8 cellular contexts compared by ENCODE assay signal in the genomic region with DNA sequence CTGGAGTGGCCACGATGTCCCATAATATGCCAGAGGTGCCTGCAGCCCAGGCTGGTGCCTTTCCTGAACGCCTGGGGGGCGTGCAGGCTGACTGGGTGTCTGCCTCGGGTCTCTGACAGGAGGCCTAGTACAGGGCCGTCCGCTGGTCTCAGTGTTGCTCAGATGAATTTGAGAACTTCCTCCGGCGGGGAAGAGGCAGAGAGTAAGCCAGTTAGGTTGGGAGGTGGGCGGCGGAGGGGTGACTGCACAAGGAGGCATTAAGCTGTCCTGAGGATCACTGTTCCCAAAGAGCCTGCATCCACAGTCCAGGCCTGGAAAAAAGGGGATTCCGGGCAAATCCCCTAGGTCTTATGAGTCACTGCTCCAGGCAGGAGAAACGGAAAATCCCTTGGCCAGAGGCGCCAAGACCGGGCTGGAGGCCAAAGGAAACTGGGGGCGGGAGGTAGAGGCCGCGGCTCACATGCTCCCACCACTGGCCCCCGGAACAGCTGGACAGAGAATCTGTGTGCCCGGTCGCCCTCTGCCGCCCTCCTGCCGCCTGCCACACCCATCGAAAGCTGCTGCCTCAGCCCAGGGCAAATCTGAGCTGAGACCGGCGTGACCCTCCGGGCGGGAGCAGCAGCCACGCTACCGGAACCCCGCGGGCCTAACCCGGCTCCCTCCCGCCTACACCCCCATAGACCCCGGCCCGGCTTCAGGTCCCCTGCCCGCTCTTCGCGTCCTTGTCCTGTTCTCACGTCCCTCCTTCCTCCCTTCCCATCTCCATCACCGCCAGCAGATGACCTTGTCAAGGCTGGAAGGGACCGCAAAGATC. TPM values are rescaled to one million over a fixed set of nuclear protein-coding genes. Genes with fewer than 3 reads are reported as not detected.
DNase-seq lines count a peak whose midpoint lies in the region; ATAC-seq and TF ChIP-seq lines count a peak whose summit lies in the region.

No MANE protein-coding gene starts in this region.

- H3K27me3 Mint-ChIP-seq in CD14-positive monocyte (ENCODE audit: low read depth in 3 of 3) = peaks cover 51 to 66% (median 55%) of the 10 kb centered on the region in 3 donors
- peaks cover 46% of the 10 kb centered on the region for H3K27me3 Mint-ChIP-seq in endodermal cell (ENCODE audit: insufficient read depth)
- peaks cover 5% of the 10 kb centered on the region for H3K27me3 Mint-ChIP-seq in stimulated activated naive CD8-positive, alpha-beta T cell treated with anti-CD3 and anti-CD28 coated beads, Interleukin-15, Interleukin-2, amounts not matched to agents 100 ng/mL and 50 ng/mL, for 24 hours

- 41 to 52% methylated on average over 20 to 41 of the region's 41 CpGs for WGBS in endodermal cell (ENCODE audit: insufficient coverage in 1 of 2, insufficient read length in 1 of 2), 2 experiments

- no peaks in the 10 kb centered on the region for H3K4me1 ChIP-seq in endodermal cell (ENCODE audit: control insufficient read depth, insufficient read depth, low read length)

- peak overlapping the region in 2 of 7 donors; percentile 40 to 60 for H3K27ac Mint-ChIP-seq in CD14-positive monocyte
- no peak overlapping the region for H3K27ac Mint-ChIP-seq in endodermal cell
- H3K27ac Mint-ChIP-seq in stimulated activated naive CD8-positive, alpha-beta T cell treated with anti-CD3 and anti-CD28 coated beads, Interleukin-15, Interleukin-2, amounts not matched to agents 100 ng/mL and 50 ng/mL, for 24 hours = peak overlapping the region; percentile 86

- H3K9ac ChIP-seq in endodermal cell (ENCODE audit: extremely low read depth, low read length, poor library complexity, severe bottlenecking) = no peak overlapping the region

- DNase-seq in CD14-positive monocyte (ENCODE audit: low spot score) (no peak), endodermal cell (peak; percentile 80), medulla oblongata (ENCODE audit: extremely low spot score) (peak; percentile 91)

- H3K9me3 ChIP-seq in endodermal cell (ENCODE audit: control insufficient read depth, low read length) = no peaks in the 10 kb centered on the region

- H3K27me3 ChIP-seq in endodermal cell (ENCODE audit: control insufficient read depth, insufficient read depth, low read length, poor library complexity, severe bottlenecking) = peaks cover 39% of the 10 kb centered on the region

- H3K36me3 Mint-ChIP-seq in CD14-positive monocyte (peaks cover 2 to 6% of the 10 kb centered on the region in 2 donors), endodermal cell (ENCODE audit: low read depth) (no peaks in the 10 kb centered on the region)
- no peaks in the 10 kb centered on the region for H3K36me3 Mint-ChIP-seq in stimulated activated naive CD8-positive, alpha-beta T cell treated with anti-CD3 and anti-CD28 coated beads, Interleukin-15, Interleukin-2, amounts not matched to agents 100 ng/mL and 50 ng/mL, for 24 hours (ENCODE audit: low read depth)

- TF ChIP-seq CTCF in CD14-positive monocyte (IDR thresholded peaks at IDR 0.05) (no peak), WI38 (IDR thresholded peaks at IDR 0.05; ENCODE audit: low read depth, low read length) (no peak), endodermal cell (conservative IDR thresholded peaks at IDR 0.05) (no peak)

- no peak overlapping the region for H3K27ac ChIP-seq in endodermal cell (ENCODE audit: low read depth, low read length)

- H3K4me1 Mint-ChIP-seq in CD14-positive monocyte = peaks cover 28% of the 10 kb centered on the region
- peaks cover 10% of the 10 kb centered on the region for H3K4me1 Mint-ChIP-seq in endodermal cell
- peaks cover 26% of the 10 kb centered on the region for H3K4me1 Mint-ChIP-seq in stimulated activated naive CD8-positive, alpha-beta T cell treated with anti-CD3 and anti-CD28 coated beads, Interleukin-15, Interleukin-2, amounts not matched to agents 100 ng/mL and 50 ng/mL, for 24 hours (ENCODE audit: low read depth)

- ATAC-seq in HG03442 (IDR thresholded peaks at IDR 0.05; ENCODE audit: unreplicated experiment) (peak; percentile 8), HG02678 (IDR thresholded peaks at IDR 0.05; ENCODE audit: unreplicated experiment) (no peak), HG03378 (IDR thresholded peaks at IDR 0.05; ENCODE audit: unreplicated experiment) (no peak)

- H3K9me3 Mint-ChIP-seq in CD14-positive monocyte (peaks cover 0 to 14% (median 4%) of the 10 kb centered on the region in 7 donors), endodermal cell (no peaks in the 10 kb centered on the region)
- H3K9me3 Mint-ChIP-seq in stimulated activated naive CD8-positive, alpha-beta T cell treated with anti-CD3 and anti-CD28 coated beads, Interleukin-15, Interleukin-2, amounts not matched to agents 100 ng/mL and 50 ng/mL, for 24 hours = no peaks in the 10 kb centered on the region

- no peaks in the 10 kb centered on the region for H3K36me3 ChIP-seq in endodermal cell (ENCODE audit: control insufficient read depth, insufficient read depth, low read length)

- peak overlapping the region; percentile 73 to 95 for H3K4me3 Mint-ChIP-seq in CD14-positive monocyte
- peak overlapping the region; percentile 52 for H3K4me3 Mint-ChIP-seq in endodermal cell
- peak overlapping the region; percentile 85 for H3K4me3 Mint-ChIP-seq in stimulated activated naive CD8-positive, alpha-beta T cell treated with anti-CD3 and anti-CD28 coated beads, Interleukin-15, Interleukin-2, amounts not matched to agents 100 ng/mL and 50 ng/mL, for 24 hours

- intact Hi-C loops in CD14-positive monocyte (cut with micrococcal nuclease) = no loop called here

- H3K4me3 ChIP-seq in WI38 (ENCODE audit: low read depth, low read length) (peak overlapping the region; percentile 57), endodermal cell (ENCODE audit: low read length) (no peak overlapping the region)

RNA-seq across cellular contexts. Expression of a gene that starts 1.2 kb away (rescaled TPM):
- not detected for polyA plus RNA-seq in CD14-positive monocyte
- total RNA-seq in endodermal cell = 1 to 10 TPM; 1.6 to 2.7 TPM
- 1.4 TPM for polyA plus RNA-seq in endodermal cell (2013, experiment 1 of 2)
- polyA plus RNA-seq in endodermal cell (2013, experiment 2 of 2) = 0.62 TPM

RNA-seq across cellular contexts. Expression of a gene that starts 19.6 kb away (rescaled TPM):
- 1 to 10 TPM; 5.6 to 5.9 TPM for polyA plus RNA-seq in CD14-positive monocyte
- total RNA-seq in endodermal cell = 10 to 100 TPM; 27.4 to 35.3 TPM
- 21.3 TPM for polyA plus RNA-seq in endodermal cell (2013, experiment 1 of 2)
- polyA plus RNA-seq in endodermal cell (2013, experiment 2 of 2) = 20.3 TPM

RNA-seq across cellular contexts. Expression of a gene that starts 22.0 kb away (rescaled TPM):
- 10 to 100 TPM; 62.4 to 93.3 TPM for polyA plus RNA-seq in CD14-positive monocyte
- 10 to 100 TPM; 74.3 to 82.7 TPM for total RNA-seq in endodermal cell
- polyA plus RNA-seq in endodermal cell (2013, experiment 1 of 2) = 89.2 TPM
- 87.4 TPM for polyA plus RNA-seq in endodermal cell (2013, experiment 2 of 2)

RNA-seq across cellular contexts. Expression of a gene that starts 27.5 kb away (rescaled TPM):
- polyA plus RNA-seq in CD14-positive monocyte = 10 to 100 TPM; 27.8 to 36.0 TPM
- 100 to 1,000 TPM; 103 to 118 TPM for total RNA-seq in endodermal cell
- polyA plus RNA-seq in endodermal cell (2013, experiment 1 of 2) = 67.6 TPM
- polyA plus RNA-seq in endodermal cell (2013, experiment 2 of 2) = 60.8 TPM

RNA-seq across cellular contexts. Expression of a gene that starts 32.9 kb away (rescaled TPM):
- 10 to 100 TPM; 28.4 to 53.3 TPM for polyA plus RNA-seq in CD14-positive monocyte
- total RNA-seq in endodermal cell = 1 to 10 TPM; 6.3 to 6.4 TPM
- polyA plus RNA-seq in endodermal cell (2013, experiment 1 of 2) = 1.1 TPM
- polyA plus RNA-seq in endodermal cell (2013, experiment 2 of 2) = 2.6 TPM
